Comparison of ENCODE assay signal across 2 cellular contexts in the genomic region with DNA sequence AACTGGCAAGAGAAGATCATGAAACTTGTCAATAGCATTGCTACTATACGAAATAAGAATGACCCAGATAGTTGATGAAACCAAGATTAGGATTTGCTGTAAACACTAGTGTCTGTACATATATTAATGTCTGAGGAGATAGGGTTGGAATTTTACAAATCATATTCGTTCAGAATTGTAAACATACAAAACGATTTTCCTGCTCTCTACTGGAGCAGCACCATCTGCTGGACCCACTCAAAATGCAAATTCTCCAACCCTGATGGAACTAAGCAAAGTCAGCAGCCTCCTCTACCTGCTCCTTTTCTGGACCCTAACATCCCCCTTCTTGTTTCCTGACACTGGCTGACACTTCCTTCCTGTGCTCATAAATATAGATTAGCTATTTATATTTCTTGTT.
TF ChIP-seq lines count a peak whose summit lies in the region.

No MANE protein-coding gene starts in this region.

TF ChIP-seq in endothelial cell of umbilical vein, 7 proteins besides CTCF, POLR2A, EP300 and RAD21:
- TF ChIP-seq GATA2 (IDR thresholded peaks at IDR 0.05; ENCODE audit: insufficient read depth, insufficient read length, low read depth, low read length) (no peak), MAX (IDR thresholded peaks at IDR 0.05; ENCODE audit: insufficient read depth, insufficient read length) (no peak), MYC (IDR thresholded peaks at IDR 0.05; ENCODE audit: low read depth, low read length) (no peak), POLR2AphosphoS5 (IDR thresholded peaks at IDR 0.05; ENCODE audit: insufficient read depth, low read depth, low read length) (no peak), EZH2 (IDR thresholded peaks at IDR 0.05; ENCODE audit: borderline replicate concordance, low read depth, low read length, severe bottlenecking) (no peak), JUN (IDR thresholded peaks at IDR 0.05; ENCODE audit: borderline replicate concordance, insufficient read depth, insufficient read length, low read depth) (no peak), FOS (IDR thresholded peaks at IDR 0.05; ENCODE audit: borderline replicate concordance, insufficient read depth, low read length) (no peak)

TF ChIP-seq in neural cell, 6 proteins besides CTCF, POLR2A, EP300 and RAD21 (continued from another document):
- TF ChIP-seq POLR2AphosphoS5 (IDR thresholded peaks at IDR 0.05) (no peak), TAF1 (IDR thresholded peaks at IDR 0.05; ENCODE audit: low read depth) (no peak), SMC3 (conservative IDR thresholded peaks at IDR 0.05; ENCODE audit: poor library complexity) (peak; percentile 43)
TF ChIP-seq in neural cell: peak in this region for 1.
